9 cellular contexts compared by ENCODE assay signal in the genomic region with DNA sequence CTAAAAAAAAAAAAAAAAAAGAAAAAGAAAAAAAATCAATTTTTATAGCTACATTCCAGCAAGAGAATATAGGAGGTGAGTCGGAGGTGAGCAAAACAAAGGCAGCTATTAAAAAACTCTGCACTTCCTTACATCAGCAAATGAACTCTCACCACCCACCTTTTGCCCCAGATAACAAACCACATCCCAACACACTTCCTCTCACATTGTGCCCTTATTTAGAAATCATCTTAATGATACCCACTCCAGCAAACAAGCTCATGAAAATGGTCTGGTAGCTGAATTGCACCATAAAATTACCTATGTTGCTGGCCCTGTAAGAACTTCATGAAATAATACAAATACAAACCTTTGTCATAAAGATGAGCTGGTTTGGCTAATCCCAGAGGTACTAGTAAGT.
DNase-seq lines count a peak whose midpoint lies in the region; ATAC-seq and TF ChIP-seq lines count a peak whose summit lies in the region.
"Had no signal": no experiment of that assay in that cellular context is flagged by ENCODE, and none has a peak within 500 bp of the region (broad histone marks: within the 10 kb centered on the region; RNA-seq: fewer than 3 reads in every experiment).

No MANE protein-coding gene starts in this region.

- H3K36me3 ChIP-seq in BLaER1 (peaks cover 39% of the 10 kb centered on the region), esophagus squamous epithelium (peaks cover 0 to 39% (median 0%) of the 10 kb centered on the region in 3 donors)

- no peaks in the 10 kb centered on the region for H3K27me3 Mint-ChIP-seq in effector memory CD8-positive, alpha-beta T cell

- peaks cover 21 to 37% of the 10 kb centered on the region in 2 donors for H3K4me1 Mint-ChIP-seq in effector memory CD8-positive, alpha-beta T cell (ENCODE audit: low read depth in 2 of 2)

- WGBS in esophagus squamous epithelium, 2 donors = 61 to 63% methylated on average over 1 of the region's 1 CpG

- H3K4me3 ChIP-seq in BLaER1 = peak overlapping the region; percentile 23; the same call in 1 of the 2 replicates
- no peak overlapping the region for H3K4me3 ChIP-seq in esophagus squamous epithelium

- intact Hi-C loops in esophagus squamous epithelium (cut with DNase I) = no loop called here

- peaks cover 9% of the 10 kb centered on the region; the same call in 1 of the 2 replicates for H3K9me3 ChIP-seq in BLaER1
- H3K9me3 ChIP-seq in esophagus squamous epithelium = no peaks in the 10 kb centered on the region

- peak overlapping the region; percentile 15 to 74 for H3K27ac Mint-ChIP-seq in effector memory CD8-positive, alpha-beta T cell

- H3K27me3 ChIP-seq in BLaER1 (no peaks in the 10 kb centered on the region), esophagus squamous epithelium (no peaks in the 10 kb centered on the region)

- no peak for TF ChIP-seq CTCF in esophagus squamous epithelium (IDR thresholded peaks at IDR 0.05)

- H3K4me1 ChIP-seq in BLaER1 (peaks cover 56% of the 10 kb centered on the region), esophagus squamous epithelium (peaks cover 0 to 36% (median 6%) of the 10 kb centered on the region in 3 donors)

- H4K20me1 ChIP-seq in BLaER1 = no peaks in the 10 kb centered on the region

- H3K9ac ChIP-seq in BLaER1 = no peak overlapping the region

- H3K36me3 Mint-ChIP-seq in effector memory CD8-positive, alpha-beta T cell (ENCODE audit: insufficient read depth) = peaks cover 23% of the 10 kb centered on the region

- H3K4me3 Mint-ChIP-seq in effector memory CD8-positive, alpha-beta T cell = peak overlapping the region; percentile 76 to 81

- peak overlapping the region; percentile 66 for H3K4me2 ChIP-seq in BLaER1

- no peaks in the 10 kb centered on the region for H3K9me3 Mint-ChIP-seq in effector memory CD8-positive, alpha-beta T cell

- peak; percentile 54 for ATAC-seq in GM18511 (IDR thresholded peaks at IDR 0.05; ENCODE audit: unreplicated experiment)
- peak; percentile 99 for ATAC-seq in effector memory CD8-positive, alpha-beta T cell (replicated peaks)

- DNase-seq in T follicular helper cell (ENCODE audit: low read depth) = peak; percentile 16
- peak; percentile 31 to 39 (median 34) for DNase-seq in effector memory CD8-positive, alpha-beta T cell
- no peak for DNase-seq in ecto neural progenitor cell (ENCODE audit: low spot score)
- DNase-seq in epidermal melanocyte (ENCODE audit: insufficient read length, low spot score) = no peak
- DNase-seq in esophagus squamous epithelium (lab: John Stamatoyannopoulos, UW) = no peak
- DNase-seq in NCI-H2081 (lab: John Stamatoyannopoulos, UW) = no peak
- DNase-seq: right cardiac atrium had no signal

- TF ChIP-seq POLR2A in esophagus squamous epithelium (IDR thresholded peaks at IDR 0.05) = no peak

- H3K27ac ChIP-seq in BLaER1 (0 out of 2 replicates have a peak overlapping the region, but pooled peaks have one; percentile 12), esophagus squamous epithelium (no peak overlapping the region)

Comparison
In these comparisons a context has a peak if more than half of its experiments do, and no peak if none do; other contexts are left out.
1. DNase-seq: peak in T follicular helper cell (single experiment) and effector memory CD8-positive, alpha-beta T cell (3 of 3); none in ecto neural progenitor cell (single experiment), epidermal melanocyte (single experiment), esophagus squamous epithelium (single experiment) and NCI-H2081 (0 of 2).